In genomic region chr13:113796211-113796875, GRCh38 we compare ENCODE assay signal across 18 cellular contexts. TPM values are rescaled to one million over a fixed set of nuclear protein-coding genes. Genes with fewer than 3 reads are reported as not detected.
"Had no signal": no experiment of that assay in that cellular context is flagged by ENCODE, and none has a peak within 500 bp of the region (broad histone marks: within the 10 kb centered on the region; RNA-seq: fewer than 3 reads in every experiment).

No MANE protein-coding gene starts in this region.

- H3K27me3 ChIP-seq: hepatocyte had no signal

- H3K4me2 ChIP-seq: hepatocyte had no signal

- ATAC-seq: activated naive CD4-positive, alpha-beta T cell treated with anti-CD3 and anti-CD28 coated beads, Interleukin-2, amount 50 U/mL, for 72 hours; foreskin keratinocyte; mucosa of descending colon; stimulated activated naive CD8-positive, alpha-beta T cell treated with anti-CD3 and anti-CD28 coated beads, Interleukin-15, Interleukin-2, amounts not matched to agents 100 U/mL and 50 U/mL, for 24 hours had no signal

- H3K36me3 ChIP-seq: left ventricle myocardium inferior had no signal

- H3K27ac ChIP-seq: foreskin keratinocyte, hepatocyte, left ventricle myocardium inferior had no signal

- H3K4me3 ChIP-seq: hepatocyte, left ventricle myocardium inferior, mucosa of descending colon had no signal

- DNase-seq: activated CD4-positive, alpha-beta memory T cell treated with anti-CD3 and anti-CD28 coated beads for 36 hours; activated CD4-positive, alpha-beta T cell treated with anti-CD3 and anti-CD28 coated beads for 48 hours; activated T-cell treated with anti-CD3 and anti-CD28 coated beads for 4 hours; effector memory CD4-positive, alpha-beta T cell; foreskin keratinocyte; immature natural killer cell; kidney glomerular epithelial cell; left ventricle myocardium inferior; nephron progenitor cell; retina; stimulated activated CD4-positive, alpha-beta T cell treated with anti-CD3 and anti-CD28 coated beads, Interleukin-12 subunit alpha, Interleukin-12 subunit beta, amount 100 ng/mL, for 4 hours; stimulated activated CD4-positive, alpha-beta T cell treated with anti-CD3 and anti-CD28 coated beads, Interleukin-4, amount 100 ng/mL, for 4 hours; stimulated activated naive CD8-positive, alpha-beta T cell treated with anti-CD3 and anti-CD28 coated beads, Interleukin-15, Interleukin-2, amounts not matched to agents 100 U/mL and 50 U/mL, for 24 hours had no signal

- H3K9me3 ChIP-seq: left ventricle myocardium inferior, mucosa of descending colon had no signal

- H3K4me1 ChIP-seq: foreskin keratinocyte had no signal

- H3K79me2 ChIP-seq: hepatocyte had no signal

- FAIRE-seq: astrocyte, colon had no signal

- H2AFZ ChIP-seq: hepatocyte had no signal

RNA-seq across cellular contexts. Expression of gene TMEM255B, which starts 37.3 kb away (rescaled TPM):
- polyA plus RNA-seq: immature natural killer cell had no signal
